ENCODE assay signal across 24 cellular contexts in the genomic region with DNA sequence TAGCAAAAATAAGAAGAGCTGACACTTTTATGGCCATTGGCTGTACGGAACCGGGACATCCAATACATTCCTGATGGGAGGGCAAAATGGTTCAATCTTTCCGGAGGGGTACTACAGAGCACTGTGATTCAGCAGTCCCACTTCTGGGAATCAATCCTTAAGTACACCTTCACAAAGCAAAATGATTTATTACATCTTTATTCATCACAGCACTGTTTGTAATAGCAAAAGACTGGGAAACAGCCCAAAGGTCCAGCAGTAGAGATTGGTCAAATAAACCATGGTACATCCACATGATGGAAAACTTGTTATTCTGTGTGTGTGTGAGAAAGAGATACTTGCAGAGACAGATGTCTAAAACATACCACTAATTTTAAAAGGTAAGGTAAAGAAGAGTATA. TPM values are rescaled to one million over a fixed set of nuclear protein-coding genes. Genes with fewer than 3 reads are reported as not detected.
"Had no signal": no experiment of that assay in that cellular context is flagged by ENCODE, and none has a peak within 500 bp of the region (broad histone marks: within the 10 kb centered on the region; RNA-seq: fewer than 3 reads in every experiment).

No MANE protein-coding gene starts in this region.

- DNase-seq: activated CD4-positive, alpha-beta memory T cell treated with anti-CD3 and anti-CD28 coated beads for 36 hours; activated CD4-positive, alpha-beta T cell treated with anti-CD3 and anti-CD28 coated beads for 4 hours; activated CD4-positive, CD25-positive, alpha-beta regulatory T cell; activated naive CD4-positive, alpha-beta T cell treated with Interleukin-2 at 50 U/mL for 16 hours; activated naive CD8-positive, alpha-beta T cell treated with anti-CD3 and anti-CD28 coated beads, Interleukin-2, amount 50 U/mL, for 24 hours; activated T-cell treated with anti-CD3 and anti-CD28 coated beads, Interleukin-2, amount 50 U/mL, for 48 hours; brain microvascular endothelial cell; caudate nucleus; effector memory CD4-positive, alpha-beta T cell; heart right ventricle; islet precursor cell; left cardiac atrium; mesenchymal stem cell; mucosa of descending colon; nucleus accumbens; posterior cingulate gyrus; small intestine; stimulated activated CD4-positive, alpha-beta T cell treated with anti-CD3 and anti-CD28 coated beads, Interleukin-2, amount 100 ng/mL, for 24 hours; stomach; T-helper 17 cell had no signal

- H3K9me3 Mint-ChIP-seq: activated CD4-positive, alpha-beta memory T cell treated with anti-CD3 and anti-CD28 coated beads for 36 hours; activated naive CD8-positive, alpha-beta T cell treated with anti-CD3 and anti-CD28 coated beads, Interleukin-2, amount 50 U/mL, for 24 hours; stimulated activated effector memory CD8-positive, alpha-beta T cell treated with anti-CD3 and anti-CD28 coated beads, Interleukin-12 subunit alpha, Interleukin-12 subunit beta, amount 100 ng/mL, for 72 hours; type B pancreatic cell had no signal

- H3K27me3 ChIP-seq: brain microvascular endothelial cell, heart right ventricle, stomach, vagina had no signal

- H3K4me3 Mint-ChIP-seq: activated CD4-positive, alpha-beta memory T cell treated with anti-CD3 and anti-CD28 coated beads for 36 hours; activated naive CD8-positive, alpha-beta T cell treated with anti-CD3 and anti-CD28 coated beads, Interleukin-2, amount 50 U/mL, for 24 hours; stimulated activated effector memory CD8-positive, alpha-beta T cell treated with anti-CD3 and anti-CD28 coated beads, Interleukin-12 subunit alpha, Interleukin-12 subunit beta, amount 100 ng/mL, for 72 hours; T-helper 17 cell; type B pancreatic cell had no signal

- ATAC-seq: activated naive CD8-positive, alpha-beta T cell treated with anti-CD3 and anti-CD28 coated beads, Interleukin-2, amount 50 U/mL, for 24 hours; heart right ventricle; left cardiac atrium; mucosa of descending colon; sciatic nerve; stimulated activated effector memory CD8-positive, alpha-beta T cell treated with anti-CD3 and anti-CD28 coated beads, Interleukin-12 subunit alpha, Interleukin-12 subunit beta, amount 100 ng/mL, for 72 hours; T-helper 17 cell had no signal

- H3K9me3 ChIP-seq: heart right ventricle, mucosa of descending colon, stomach, vagina had no signal

- H3K36me3 ChIP-seq: heart right ventricle, vagina had no signal

- H3K27ac ChIP-seq: brain microvascular endothelial cell, heart right ventricle had no signal

- FAIRE-seq: small intestine had no signal

- H3K27me3 Mint-ChIP-seq: type B pancreatic cell had no signal

- H3K27ac Mint-ChIP-seq: activated CD4-positive, alpha-beta memory T cell treated with anti-CD3 and anti-CD28 coated beads for 36 hours; activated naive CD8-positive, alpha-beta T cell treated with anti-CD3 and anti-CD28 coated beads, Interleukin-2, amount 50 U/mL, for 24 hours; stimulated activated effector memory CD8-positive, alpha-beta T cell treated with anti-CD3 and anti-CD28 coated beads, Interleukin-12 subunit alpha, Interleukin-12 subunit beta, amount 100 ng/mL, for 72 hours; T-helper 17 cell; type B pancreatic cell had no signal

- H3K36me3 Mint-ChIP-seq: activated CD4-positive, alpha-beta memory T cell treated with anti-CD3 and anti-CD28 coated beads for 36 hours; stimulated activated effector memory CD8-positive, alpha-beta T cell treated with anti-CD3 and anti-CD28 coated beads, Interleukin-12 subunit alpha, Interleukin-12 subunit beta, amount 100 ng/mL, for 72 hours had no signal

- H3K4me3 ChIP-seq: heart right ventricle, mucosa of descending colon, stomach, vagina had no signal

RNA-seq across cellular contexts. Expression of a gene that starts 9.6 kb away (rescaled TPM):
- total RNA-seq: T-helper 17 cell had no signal
